ENCODE assay signal across 11 cellular contexts in the genomic region with DNA sequence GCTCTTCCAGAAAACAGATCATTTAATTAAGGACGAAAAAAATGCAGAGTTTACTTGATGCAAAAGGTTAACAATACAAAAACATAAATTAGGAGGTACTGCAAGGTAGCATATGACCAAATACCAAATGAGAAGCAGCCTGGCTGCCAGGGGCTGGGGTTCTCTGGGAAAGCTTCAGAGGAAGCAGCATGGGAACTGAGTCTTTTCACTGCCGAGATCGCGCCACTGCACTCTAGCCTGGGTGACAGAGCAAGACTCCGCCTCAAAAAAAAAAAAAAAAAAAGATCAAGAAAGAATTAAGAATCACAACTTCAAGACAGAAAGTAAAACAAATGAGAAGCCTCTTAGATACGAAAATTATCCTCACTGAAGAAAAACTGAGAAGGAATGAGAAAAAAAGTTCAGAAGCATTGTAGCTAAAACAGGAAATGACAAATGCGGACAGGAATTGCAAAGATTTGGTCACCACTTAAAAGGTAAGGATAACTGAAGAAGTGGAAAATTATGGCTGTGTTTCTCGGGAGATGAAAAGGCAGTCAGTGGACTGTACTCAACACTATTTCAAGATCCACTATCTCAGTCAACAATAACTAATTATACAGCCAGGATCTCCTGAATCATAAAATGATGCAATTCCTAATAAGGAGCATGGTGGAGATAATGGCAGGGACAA. TPM values are rescaled to one million over a fixed set of nuclear protein-coding genes. Genes with fewer than 3 reads are reported as not detected.
DNase-seq lines count a peak whose midpoint lies in the region; ATAC-seq and TF ChIP-seq lines count a peak whose summit lies in the region.
"Had no signal": no experiment of that assay in that cellular context is flagged by ENCODE, and none has a peak within 500 bp of the region (broad histone marks: within the 10 kb centered on the region; RNA-seq: fewer than 3 reads in every experiment).

No MANE protein-coding gene starts in this region.

- no peaks in the 10 kb centered on the region for H3K27me3 ChIP-seq in kidney epithelial cell (ENCODE audit: control insufficient read depth, insufficient read depth, low read length)
- no peaks in the 10 kb centered on the region for H3K27me3 ChIP-seq in CD4-positive, alpha-beta memory T cell (ENCODE audit: insufficient read depth, low read length)
- H3K27me3 ChIP-seq: ovary had no signal

- intact Hi-C loops in CD4-positive, alpha-beta memory T cell (cut with micrococcal nuclease), result no loop called here

- H3K4me3 ChIP-seq in astrocyte of the cerebellum (ENCODE audit: low read depth, low read length) (peak overlapping the region; percentile 17), kidney epithelial cell (ENCODE audit: low read depth, low read length) (peak overlapping the region; percentile 17)
- H3K4me3 ChIP-seq in CD4-positive, alpha-beta memory T cell (ENCODE audit: low read length in 2 of 2), result no peak overlapping the region
- H3K4me3 ChIP-seq: ovary had no signal

- H3K4me3 Mint-ChIP-seq in stimulated activated naive CD8-positive, alpha-beta T cell treated with anti-CD3 and anti-CD28 coated beads, Interleukin-15, Interleukin-2, amounts not matched to agents 100 ng/mL and 50 ng/mL, for 24 hours, result peak overlapping the region; percentile 32
- H3K4me3 Mint-ChIP-seq in CD4-positive, alpha-beta memory T cell, result peak overlapping the region in 4 of 8 donors; percentile 23 to 55 (median 50)

- no peak for ATAC-seq in stimulated activated naive CD8-positive, alpha-beta T cell treated with anti-CD3 and anti-CD28 coated beads, Interleukin-15, Interleukin-2, amounts not matched to agents 100 U/mL and 50 U/mL, for 24 hours
- no peak for ATAC-seq in HG03521 (IDR thresholded peaks at IDR 0.05; ENCODE audit: unreplicated experiment)

- H3K36me3 ChIP-seq in kidney epithelial cell (ENCODE audit: control insufficient read depth, insufficient read depth, low read length), result no peaks in the 10 kb centered on the region
- no peaks in the 10 kb centered on the region for H3K36me3 ChIP-seq in CD4-positive, alpha-beta memory T cell (ENCODE audit: insufficient read depth, low read length)
- H3K36me3 ChIP-seq: ovary had no signal

- no peaks in the 10 kb centered on the region for H3K4me1 ChIP-seq in CD4-positive, alpha-beta memory T cell (ENCODE audit: insufficient read depth, low read length)

- no peaks in the 10 kb centered on the region for H3K36me3 Mint-ChIP-seq in stimulated activated naive CD8-positive, alpha-beta T cell treated with anti-CD3 and anti-CD28 coated beads, Interleukin-15, Interleukin-2, amounts not matched to agents 100 ng/mL and 50 ng/mL, for 24 hours (ENCODE audit: low read depth)
- H3K36me3 Mint-ChIP-seq in CD4-positive, alpha-beta memory T cell, result no peaks in the 10 kb centered on the region

- peaks cover 14% of the 10 kb centered on the region for H3K4me1 Mint-ChIP-seq in stimulated activated naive CD8-positive, alpha-beta T cell treated with anti-CD3 and anti-CD28 coated beads, Interleukin-15, Interleukin-2, amounts not matched to agents 100 ng/mL and 50 ng/mL, for 24 hours (ENCODE audit: low read depth)
- H3K4me1 Mint-ChIP-seq in CD4-positive, alpha-beta memory T cell, result peaks cover 13 to 25% (median 17%) of the 10 kb centered on the region in 4 donors

- in situ Hi-C loops in astrocyte of the cerebellum (cut with HindIII; ENCODE audit: low sequenced_read_pairs), result loop anchor here (5.0 kb wide), 1 partner anchor 38 kb away; no protein-coding TSS in a partner anchor

- no peak for TF ChIP-seq CTCF in astrocyte of the cerebellum (IDR thresholded peaks at IDR 0.05; ENCODE audit: low read depth, low read length, missing control alignments)
- TF ChIP-seq CTCF in kidney epithelial cell (IDR thresholded peaks at IDR 0.05; ENCODE audit: insufficient read depth, low read length, poor library complexity, severe bottlenecking), result no peak

- H3K9me3 Mint-ChIP-seq in stimulated activated naive CD8-positive, alpha-beta T cell treated with anti-CD3 and anti-CD28 coated beads, Interleukin-15, Interleukin-2, amounts not matched to agents 100 ng/mL and 50 ng/mL, for 24 hours, result no peaks in the 10 kb centered on the region
- peaks cover 0 to 12% (median 6%) of the 10 kb centered on the region in 8 donors for H3K9me3 Mint-ChIP-seq in CD4-positive, alpha-beta memory T cell

- no peak overlapping the region for H3K27ac Mint-ChIP-seq in stimulated activated naive CD8-positive, alpha-beta T cell treated with anti-CD3 and anti-CD28 coated beads, Interleukin-15, Interleukin-2, amounts not matched to agents 100 ng/mL and 50 ng/mL, for 24 hours
- peak overlapping the region in 1 of 7 donors; percentile 80 for H3K27ac Mint-ChIP-seq in CD4-positive, alpha-beta memory T cell

- POLR2A ChIA-PET in CD4-positive, alpha-beta memory T cell (lab: Charles Lee; ENCODE audit: partially characterized antibody), result no interaction called here

- DNase-seq in stimulated activated naive CD8-positive, alpha-beta T cell treated with anti-CD3 and anti-CD28 coated beads, Interleukin-15, Interleukin-2, amounts not matched to agents 100 U/mL and 50 U/mL, for 24 hours, result no peak
- peak; percentile 49 for DNase-seq in astrocyte of the cerebellum (ENCODE audit: low read depth)
- no peak for DNase-seq in kidney epithelial cell (ENCODE audit: low read depth)
- DNase-seq in CD4-positive, alpha-beta memory T cell, result no peak
- no peak for DNase-seq in epidermal melanocyte (ENCODE audit: insufficient read length, low spot score)
- no peak for DNase-seq in NCI-H526 treated with DMSO at 0.1 percent for 48 hours (lab: John Stamatoyannopoulos, UW)
- DNase-seq: activated CD4-positive, alpha-beta T cell treated with anti-CD3 and anti-CD28 coated beads for 48 hours; NCI-H748 treated with DMSO at 0.1 percent for 48 hours; ovary had no signal

- H3K27me3 Mint-ChIP-seq in stimulated activated naive CD8-positive, alpha-beta T cell treated with anti-CD3 and anti-CD28 coated beads, Interleukin-15, Interleukin-2, amounts not matched to agents 100 ng/mL and 50 ng/mL, for 24 hours, result peaks cover 75% of the 10 kb centered on the region
- peaks cover 25 to 44% of the 10 kb centered on the region in 2 donors for H3K27me3 Mint-ChIP-seq in CD4-positive, alpha-beta memory T cell

- H3K9me3 ChIP-seq in CD4-positive, alpha-beta memory T cell (ENCODE audit: control insufficient read depth in 1 of 2, low read length in 2 of 2), result no peaks in the 10 kb centered on the region
- H3K9me3 ChIP-seq: ovary had no signal

- CTCF ChIA-PET in CD4-positive, alpha-beta memory T cell (lab: Charles Lee; ENCODE audit: partially characterized antibody), result no interaction called here

- no peak overlapping the region for H3K27ac ChIP-seq in CD4-positive, alpha-beta memory T cell (ENCODE audit: low read depth, low read length)
- H3K27ac ChIP-seq: ovary had no signal

RNA-seq across cellular contexts. Expression of gene SEPTIN10, which starts 4.3 kb away (rescaled TPM):
- total RNA-seq in kidney epithelial cell, result 43.2 and 45.7 TPM in 2 replicates
- total RNA-seq in CD4-positive, alpha-beta memory T cell, result 1 to 10 TPM; 5.1 to 5.7 TPM
- polyA plus RNA-seq in CD4-positive, alpha-beta memory T cell, result 1 to 10 TPM; 2.5 to 3.3 TPM

RNA-seq across cellular contexts. Expression of gene SOWAHC, which starts 4.7 kb away (rescaled TPM):
- 13.5 and 14.9 TPM in 2 replicates for total RNA-seq in kidney epithelial cell
- 1 to 10 TPM; 1.4 to 1.5 TPM for total RNA-seq in CD4-positive, alpha-beta memory T cell
- polyA plus RNA-seq in CD4-positive, alpha-beta memory T cell, result under 1 TPM; 0.37 to 0.77 TPM

Comparison
In these comparisons a context has a peak if more than half of its experiments do, and no peak if none do; other contexts are left out.
1. H3K4me3 ChIP-seq: peak in astrocyte of the cerebellum (single experiment) and kidney epithelial cell (single experiment); none in CD4-positive, alpha-beta memory T cell (0 of 2).